8 cellular contexts compared by ENCODE assay signal in genomic region chr6:87078983-87079616, GRCh38. TPM values are rescaled to one million over a fixed set of nuclear protein-coding genes. Genes with fewer than 3 reads are reported as not detected.
A peak's percentile ranks its signal among the peaks of the same experiment; 100 is the strongest.
DNase-seq lines count a peak whose midpoint lies in the region; ATAC-seq lines count a peak whose summit lies in the region.

No MANE protein-coding gene starts in this region.

- intact Hi-C loops in activated CD4-positive, alpha-beta T cell treated with anti-CD3 and anti-CD28 coated beads, Interleukin-2, amount 10 ng/mL, durations not matched to agents 24 days and 14 days (cut with micrococcal nuclease), result no loop called here

- H3K4me1 Mint-ChIP-seq in activated CD4-positive, alpha-beta T cell treated with anti-CD3 and anti-CD28 coated beads, Interleukin-2, amount 10 ng/mL, durations not matched to agents 24 days and 14 days, result no peaks in the 10 kb centered on the region

- ATAC-seq in HG02885 (IDR thresholded peaks at IDR 0.05; ENCODE audit: poor library complexity, unreplicated experiment), result peak; percentile 71

- H3K9me3 Mint-ChIP-seq in activated CD4-positive, alpha-beta T cell treated with anti-CD3 and anti-CD28 coated beads, Interleukin-2, amount 10 ng/mL, durations not matched to agents 24 days and 14 days, result no peaks in the 10 kb centered on the region

- H3K4me3 Mint-ChIP-seq in activated CD4-positive, alpha-beta T cell treated with anti-CD3 and anti-CD28 coated beads, Interleukin-2, amount 10 ng/mL, durations not matched to agents 24 days and 14 days, result no peak overlapping the region

- peaks cover 11% of the 10 kb centered on the region for H3K27me3 Mint-ChIP-seq in activated CD4-positive, alpha-beta T cell treated with anti-CD3 and anti-CD28 coated beads, Interleukin-2, amount 10 ng/mL, durations not matched to agents 24 days and 14 days

- peak; percentile 39 for DNase-seq in SIG-M5 treated with dmso at 0.1 percent for 504 hours (lab: John Stamatoyannopoulos, UW; ENCODE audit: unreplicated experiment)
- DNase-seq in SIG-M5 (lab: John Stamatoyannopoulos, UW), result no peak
- DNase-seq in NCI-H446 (lab: John Stamatoyannopoulos, UW), result peak; percentile 29 to 41
- peak; percentile 85 for DNase-seq in activated CD4-positive, alpha-beta T cell treated with anti-CD3 and anti-CD28 coated beads, Interleukin-2, amount 10 ng/mL, durations not matched to agents 24 days and 14 days
- peak; percentile 32 for DNase-seq in dedifferentiated amniotic fluid mesenchymal stem cell (ENCODE audit: extremely low spot score)
- DNase-seq in lung microvascular endothelial cell (ENCODE audit: low read depth in 2 of 2), result peak; percentile 73 to 75
- DNase-seq in stimulated activated CD8-positive, alpha-beta memory T cell treated with anti-CD3 and anti-CD28 coated beads, Interleukin-15, amount 100 ng/mL, for 1 hour (ENCODE audit: low read depth), result peak; percentile 18

- H3K27ac Mint-ChIP-seq in activated CD4-positive, alpha-beta T cell treated with anti-CD3 and anti-CD28 coated beads, Interleukin-2, amount 10 ng/mL, durations not matched to agents 24 days and 14 days, result no peak overlapping the region

- H3K36me3 Mint-ChIP-seq in activated CD4-positive, alpha-beta T cell treated with anti-CD3 and anti-CD28 coated beads, Interleukin-2, amount 10 ng/mL, durations not matched to agents 24 days and 14 days (ENCODE audit: low read depth), result no peaks in the 10 kb centered on the region

RNA-seq across cellular contexts. Expression of gene CGA, which starts 15.8 kb away (rescaled TPM):
- not detected in 2 replicates for total RNA-seq in activated CD4-positive, alpha-beta T cell treated with anti-CD3 and anti-CD28 coated beads, Interleukin-2, amount 10 ng/mL, durations not matched to agents 24 days and 14 days
- not detected in 2 replicates for total RNA-seq in lung microvascular endothelial cell
